32 cellular contexts compared by ENCODE assay signal in genomic region chr5:148541054-148541835, GRCh38.
DNase-seq lines count a peak whose midpoint lies in the region; ATAC-seq, FAIRE-seq and TF ChIP-seq lines count a peak whose summit lies in the region.
"Had no signal": no experiment of that assay in that cellular context is flagged by ENCODE, and none has a peak within 500 bp of the region (broad histone marks: within the 10 kb centered on the region; RNA-seq: fewer than 3 reads in every experiment).

No MANE protein-coding gene starts in this region.

- no peak overlapping the region for H3K4me3 ChIP-seq in heart left ventricle
- no peak overlapping the region for H3K4me3 ChIP-seq in ascending aorta
- no peak overlapping the region for H3K4me3 ChIP-seq in gastrocnemius medialis
- H3K4me3 ChIP-seq: esophagus muscularis mucosa, MG63, ovary, SK-N-MC, smooth muscle cell had no signal

- H3K9me3 Mint-ChIP-seq in activated T-helper 17 cell treated with anti-CD3 and anti-CD28 coated beads, Interleukin-2, amount 50 U/mL, for 72 hours, result peaks cover 7% of the 10 kb centered on the region
- H3K9me3 Mint-ChIP-seq: activated naive CD8-positive, alpha-beta T cell treated with anti-CD3 and anti-CD28 coated beads, Interleukin-2, amount 50 U/mL, for 24 hours had no signal

- intact Hi-C loops in heart left ventricle (cut with DNase I), result no loop called here
- intact Hi-C loops in ascending aorta (cut with DNase I), result no loop called here
- intact Hi-C loops in gastrocnemius medialis (cut with DNase I; ENCODE audit: low total_unique reads), result no loop called here

- in situ Hi-C loops in gastrocnemius medialis (cut with MboI; ENCODE audit: low sequenced_read_pairs in 4 of 4), result no loop called here

- H3K27ac Mint-ChIP-seq in activated T-helper 17 cell treated with anti-CD3 and anti-CD28 coated beads, Interleukin-2, amount 50 U/mL, for 72 hours, result no peak overlapping the region
- H3K27ac Mint-ChIP-seq: activated B cell treated with CpG ODN at 0.5 μM for 24 hours; activated CD8-positive, alpha-beta memory T cell treated with anti-CD3 and anti-CD28 coated beads, Interleukin-2, amount 10 ng/mL, durations not matched to agents 7 days and 5 days; activated naive CD8-positive, alpha-beta T cell treated with anti-CD3 and anti-CD28 coated beads, Interleukin-2, amount 50 U/mL, for 24 hours; memory B cell had no signal

- 58 to 64% (median 60%) methylated on average over 6 of the region's 6 CpGs for WGBS in heart left ventricle, 4 donors

- TF ChIP-seq CTCF in GM10266 (IDR thresholded peaks at IDR 0.05; ENCODE audit: control insufficient read depth, insufficient read depth, low read depth, missing control alignments) (no peak), heart left ventricle (IDR thresholded peaks at IDR 0.05) (no peak), ascending aorta (IDR thresholded peaks at IDR 0.05) (no peak), gastrocnemius medialis (IDR thresholded peaks at IDR 0.05 in 4 of 5, conservative IDR thresholded peaks at IDR 0.05 in 1 of 5) (no peak)

- H3K9me3 ChIP-seq in heart left ventricle (peaks cover 0 to 8% (median 4%) of the 10 kb centered on the region in 12 donors), ascending aorta (peaks cover 0 to 7% of the 10 kb centered on the region in 2 donors), gastrocnemius medialis (no peaks in the 10 kb centered on the region)
- H3K9me3 ChIP-seq: ovary had no signal

- FAIRE-seq in H54 (lab: Jason Lieb, UNC), result no peak
- FAIRE-seq: A204.1, G401.6 had no signal

- no peak overlapping the region for H3K4me3 Mint-ChIP-seq in activated T-helper 17 cell treated with anti-CD3 and anti-CD28 coated beads, Interleukin-2, amount 50 U/mL, for 72 hours
- H3K4me3 Mint-ChIP-seq: activated B cell treated with CpG ODN at 0.5 μM for 24 hours; activated CD8-positive, alpha-beta memory T cell treated with anti-CD3 and anti-CD28 coated beads, Interleukin-2, amount 10 ng/mL, durations not matched to agents 7 days and 5 days; activated naive CD8-positive, alpha-beta T cell treated with anti-CD3 and anti-CD28 coated beads, Interleukin-2, amount 50 U/mL, for 24 hours; CD14-positive monocyte; memory B cell had no signal

- TF ChIP-seq POLR2A in heart left ventricle (IDR thresholded peaks at IDR 0.05) (no peak), gastrocnemius medialis (IDR thresholded peaks at IDR 0.05) (no peak), H54 (IDR thresholded peaks at IDR 0.05; ENCODE audit: low read depth, low read length) (no peak)

- H3K4me1 Mint-ChIP-seq in activated T-helper 17 cell treated with anti-CD3 and anti-CD28 coated beads, Interleukin-2, amount 50 U/mL, for 72 hours, result no peaks in the 10 kb centered on the region
- H3K4me1 Mint-ChIP-seq: activated B cell treated with CpG ODN at 0.5 μM for 24 hours; activated CD8-positive, alpha-beta memory T cell treated with anti-CD3 and anti-CD28 coated beads, Interleukin-2, amount 10 ng/mL, durations not matched to agents 7 days and 5 days; activated naive CD8-positive, alpha-beta T cell treated with anti-CD3 and anti-CD28 coated beads, Interleukin-2, amount 50 U/mL, for 24 hours; CD14-positive monocyte; memory B cell had no signal

- no peak overlapping the region for H3K27ac ChIP-seq in heart left ventricle
- H3K27ac ChIP-seq in ascending aorta, result no peak overlapping the region
- no peak overlapping the region for H3K27ac ChIP-seq in gastrocnemius medialis
- H3K27ac ChIP-seq: esophagus muscularis mucosa, ovary, SK-N-MC had no signal

- peaks cover 11% of the 10 kb centered on the region for H3K27me3 Mint-ChIP-seq in activated T-helper 17 cell treated with anti-CD3 and anti-CD28 coated beads, Interleukin-2, amount 50 U/mL, for 72 hours

- ATAC-seq in GM21381 (IDR thresholded peaks at IDR 0.05; ENCODE audit: unreplicated experiment) (peak; percentile 65), heart left ventricle (peak in 3 of 4 donors; percentile 61 to 83 (median 80)), gastrocnemius medialis (no peak)
- ATAC-seq in activated T-helper 17 cell treated with anti-CD3 and anti-CD28 coated beads, Interleukin-2, amount 50 U/mL, for 72 hours (replicated peaks), result peak; percentile 28
- ATAC-seq: activated CD8-positive, alpha-beta memory T cell treated with anti-CD3 and anti-CD28 coated beads, Interleukin-2, amount 10 ng/mL, durations not matched to agents 7 days and 5 days; activated naive CD8-positive, alpha-beta T cell treated with anti-CD3 and anti-CD28 coated beads, Interleukin-2, amount 50 U/mL, for 24 hours; stimulated activated naive CD8-positive, alpha-beta T cell treated with anti-CD3 and anti-CD28 coated beads, Interleukin-15, Interleukin-2, amounts not matched to agents 100 U/mL and 50 U/mL, for 24 hours had no signal

- no peaks in the 10 kb centered on the region for H3K36me3 ChIP-seq in heart left ventricle
- H3K36me3 ChIP-seq in ascending aorta, result no peaks in the 10 kb centered on the region
- no peaks in the 10 kb centered on the region for H3K36me3 ChIP-seq in gastrocnemius medialis
- H3K36me3 ChIP-seq: esophagus muscularis mucosa, MG63, ovary had no signal

- DNase-seq in GM10266 (ENCODE audit: extremely low spot score) (peak; percentile 5), heart left ventricle (no peak), ascending aorta (ENCODE audit: low spot score in 2 of 2) (no peak), gastrocnemius medialis (no peak), DMS53 (lab: John Stamatoyannopoulos, UW) (no peak), H54 (ENCODE audit: insufficient read length, low spot score) (no peak)
- DNase-seq: activated B cell treated with CpG ODN at 0.5 μM for 24 hours; activated CD8-positive, alpha-beta memory T cell treated with anti-CD3 and anti-CD28 coated beads, Interleukin-2, amount 10 ng/mL, durations not matched to agents 7 days and 5 days; activated naive CD4-positive, alpha-beta T cell; activated naive CD8-positive, alpha-beta T cell treated with anti-CD3 and anti-CD28 coated beads, Interleukin-2, amount 50 U/mL, for 24 hours; activated T-cell treated with anti-CD3 and anti-CD28 coated beads, Interleukin-2, amount 50 U/mL, for 48 hours; cerebellar nuclear complex; DMS79; hippocampal formation; KBM-7; MG63; NCI-H2029 treated with DMSO at 0.1 percent for 48 hours; NCI-H524 treated with DMSO at 0.1 percent for 48 hours; OCI-M1; ovary; stimulated activated CD4-positive, alpha-beta T cell treated with anti-CD3 and anti-CD28 coated beads, Interleukin-1b, Interleukin-23, amount 100 ng/mL, for 48 hours; stimulated activated naive CD8-positive, alpha-beta T cell treated with anti-CD3 and anti-CD28 coated beads, Interleukin-15, Interleukin-2, amounts not matched to agents 100 U/mL and 50 U/mL, for 24 hours; T-helper 1 cell had no signal

- no peaks in the 10 kb centered on the region for H3K27me3 ChIP-seq in heart left ventricle
- H3K27me3 ChIP-seq in ascending aorta, result no peaks in the 10 kb centered on the region
- no peaks in the 10 kb centered on the region for H3K27me3 ChIP-seq in gastrocnemius medialis
- H3K27me3 ChIP-seq: esophagus muscularis mucosa, MG63, ovary had no signal

- H3K4me1 ChIP-seq in heart left ventricle (peaks cover 0 to 5% (median 0%) of the 10 kb centered on the region in 12 donors), ascending aorta (no peaks in the 10 kb centered on the region), gastrocnemius medialis (no peaks in the 10 kb centered on the region)
- H3K4me1 ChIP-seq: esophagus muscularis mucosa had no signal

- no peaks in the 10 kb centered on the region for H3K36me3 Mint-ChIP-seq in activated T-helper 17 cell treated with anti-CD3 and anti-CD28 coated beads, Interleukin-2, amount 50 U/mL, for 72 hours (ENCODE audit: low read depth)
- H3K36me3 Mint-ChIP-seq: activated CD8-positive, alpha-beta memory T cell treated with anti-CD3 and anti-CD28 coated beads, Interleukin-2, amount 10 ng/mL, durations not matched to agents 7 days and 5 days; CD14-positive monocyte; memory B cell had no signal

Comparison
In these comparisons a context has a peak if more than half of its experiments do, and no peak if none do; other contexts are left out.
1. ATAC-seq: peak in GM21381 (single experiment), activated T-helper 17 cell treated with anti-CD3 and anti-CD28 coated beads, Interleukin-2, amount 50 U/mL, for 72 hours (single experiment) and heart left ventricle (3 of 4); none in gastrocnemius medialis (0 of 2).